Comparison of ENCODE assay signal across 1 cellular context in genomic region chr1:45010855-45011811, GRCh38.
TF ChIP-seq lines count a peak whose summit lies in the region.

Gene HECTD3 (minus strand): TSS chr1:45011324. CDS start chr1:45011257, 67 bp downstream.

TF ChIP-seq in HepG2, 621 proteins besides CTCF, POLR2A, EP300 and RAD21 (continued from another document and continues in another):
- TF ChIP-seq KIAA2018 (CRISPR knock-in tag; IDR thresholded peaks at IDR 0.05; ENCODE audit: borderline replicate concordance) (no peak), ZGPAT (CRISPR knock-in tag; IDR thresholded peaks at IDR 0.05) (peak; percentile 66; the same call in 1 of the 2 replicates), ZNF777 (CRISPR knock-in tag; IDR thresholded peaks at IDR 0.05) (peak; percentile 38), ELF4 (CRISPR knock-in tag; IDR thresholded peaks at IDR 0.05; ENCODE audit: borderline replicate concordance) (0 out of 2 replicates have a peak, but pooled peaks have one; percentile 22), POLR2AphosphoS5 (IDR thresholded peaks at IDR 0.05; ENCODE audit: low read depth, low read length) (peak; percentile 44; the same call in 1 of the 2 replicates), MNT (IDR thresholded peaks at IDR 0.05) (peak; percentile 20; the same call in 1 of the 2 replicates), CREB3 (CRISPR knock-in tag; IDR thresholded peaks at IDR 0.05) (peak; percentile 68; the same call in 1 of the 2 replicates), ZSCAN31 (CRISPR knock-in tag; IDR thresholded peaks at IDR 0.05; ENCODE audit: low read depth) (0 out of 2 replicates have a peak, but pooled peaks have one; percentile 39), TEAD2 (CRISPR knock-in tag; IDR thresholded peaks at IDR 0.05) (no peak), ZNF780A (CRISPR knock-in tag; IDR thresholded peaks at IDR 0.05) (0 out of 2 replicates have a peak, but pooled peaks have one; percentile 66), NR0B2 (CRISPR knock-in tag; IDR thresholded peaks at IDR 0.05) (0 out of 2 replicates have a peak, but pooled peaks have one; percentile 15), THRA (CRISPR knock-in tag; IDR thresholded peaks at IDR 0.05; ENCODE audit: borderline replicate concordance) (0 out of 2 replicates have a peak, but pooled peaks have one; percentile 19), ZFX (CRISPR knock-in tag; IDR thresholded peaks at IDR 0.05; ENCODE audit: low read depth) (peak; percentile 79), FOXM1 (CRISPR knock-in tag; IDR thresholded peaks at IDR 0.05) (no peak), HNF4A (CRISPR knock-in tag; IDR thresholded peaks at IDR 0.05) (peak; percentile 49; the same call in 1 of the 2 replicates), FOXO1 (CRISPR knock-in tag; IDR thresholded peaks at IDR 0.05) (peak; percentile 16; the same call in 1 of the 2 replicates), KDM2A (CRISPR knock-in tag; IDR thresholded peaks at IDR 0.05; ENCODE audit: borderline replicate concordance, low read depth) (peak; percentile 62), ZSCAN21 (CRISPR knock-in tag; IDR thresholded peaks at IDR 0.05; ENCODE audit: borderline replicate concordance) (peak; percentile 7; the same call in 1 of the 2 replicates), ELF1 (CRISPR knock-in tag; IDR thresholded peaks at IDR 0.05) (no peak), STAG1 (CRISPR knock-in tag; IDR thresholded peaks at IDR 0.05) (peak; percentile 43), PAWR (CRISPR knock-in tag; IDR thresholded peaks at IDR 0.05; ENCODE audit: borderline replicate concordance) (peak; percentile 14; the same call in 1 of the 2 replicates), KAT8 (CRISPR knock-in tag; IDR thresholded peaks at IDR 0.05) (peak; percentile 67), ZNF253 (CRISPR knock-in tag; IDR thresholded peaks at IDR 0.05; ENCODE audit: borderline replicate concordance) (0 out of 2 replicates have a peak, but pooled peaks have one; percentile 9), ZNF547 (CRISPR knock-in tag; IDR thresholded peaks at IDR 0.05) (peak; percentile 71), MYC (CRISPR knock-in tag; IDR thresholded peaks at IDR 0.05; ENCODE audit: borderline replicate concordance) (peak; percentile 75; the same call in 1 of the 2 replicates), ZNF33A (CRISPR knock-in tag; IDR thresholded peaks at IDR 0.05; ENCODE audit: borderline replicate concordance) (no peak), SP1 (IDR thresholded peaks at IDR 0.05) (no peak), SP1 (CRISPR knock-in tag; IDR thresholded peaks at IDR 0.05) (0 out of 2 replicates have a peak, but pooled peaks have one; percentile 19), IRF2 (CRISPR knock-in tag; IDR thresholded peaks at IDR 0.05) (peak; percentile 43; the same call in 1 of the 2 replicates), ZNF672 (CRISPR knock-in tag; IDR thresholded peaks at IDR 0.05) (no peak), E2F1 (CRISPR knock-in tag; IDR thresholded peaks at IDR 0.05) (peak; percentile 56; the same call in 1 of the 2 replicates), MXD1 (CRISPR knock-in tag; IDR thresholded peaks at IDR 0.05) (peak; percentile 69), ZNF788 (CRISPR knock-in tag; IDR thresholded peaks at IDR 0.05; ENCODE audit: borderline replicate concordance) (peak; percentile 64), DMAP1 (CRISPR knock-in tag; IDR thresholded peaks at IDR 0.05) (peak; percentile 17; the same call in 1 of the 2 replicates), ZNF510 (CRISPR knock-in tag; IDR thresholded peaks at IDR 0.05; ENCODE audit: low read depth) (0 out of 2 replicates have a peak, but pooled peaks have one; percentile 24), ZNF235 (CRISPR knock-in tag; IDR thresholded peaks at IDR 0.05; ENCODE audit: borderline replicate concordance) (peak; percentile 57; the same call in 1 of the 2 replicates), XRCC5 (optimal IDR thresholded peaks at IDR 0.05; ENCODE audit: low read length) (peak; percentile 55), ZFAT (CRISPR knock-in tag; conservative IDR thresholded peaks at IDR 0.05) (peak; percentile 92), TFDP1 (CRISPR knock-in tag; IDR thresholded peaks at IDR 0.05; ENCODE audit: borderline replicate concordance) (peak; percentile 34; the same call in 1 of the 2 replicates), SPEN (CRISPR knock-in tag; IDR thresholded peaks at IDR 0.05; ENCODE audit: low read depth) (peak; percentile 27; the same call in 1 of the 2 replicates), PAX8 (CRISPR knock-in tag; IDR thresholded peaks at IDR 0.05; ENCODE audit: borderline replicate concordance) (0 out of 2 replicates have a peak, but pooled peaks have one; percentile 5), ZNF232 (CRISPR knock-in tag; IDR thresholded peaks at IDR 0.05; ENCODE audit: borderline replicate concordance) (peak; percentile 22; the same call in 1 of the 2 replicates), MAZ (IDR thresholded peaks at IDR 0.05; ENCODE audit: borderline replicate concordance, low read depth, low read length) (0 out of 2 replicates have a peak, but pooled peaks have one; percentile 11), MAZ (CRISPR knock-in tag; IDR thresholded peaks at IDR 0.05; ENCODE audit: low read depth) (peak; percentile 61; the same call in 1 of the 2 replicates), ZNF44 (CRISPR knock-in tag; IDR thresholded peaks at IDR 0.05) (0 out of 2 replicates have a peak, but pooled peaks have one; percentile 79), HDAC1 (CRISPR knock-in tag; IDR thresholded peaks at IDR 0.05) (peak; percentile 74), SP4 (CRISPR knock-in tag; IDR thresholded peaks at IDR 0.05) (0 out of 2 replicates have a peak, but pooled peaks have one; percentile 37)
